In the genomic region with DNA sequence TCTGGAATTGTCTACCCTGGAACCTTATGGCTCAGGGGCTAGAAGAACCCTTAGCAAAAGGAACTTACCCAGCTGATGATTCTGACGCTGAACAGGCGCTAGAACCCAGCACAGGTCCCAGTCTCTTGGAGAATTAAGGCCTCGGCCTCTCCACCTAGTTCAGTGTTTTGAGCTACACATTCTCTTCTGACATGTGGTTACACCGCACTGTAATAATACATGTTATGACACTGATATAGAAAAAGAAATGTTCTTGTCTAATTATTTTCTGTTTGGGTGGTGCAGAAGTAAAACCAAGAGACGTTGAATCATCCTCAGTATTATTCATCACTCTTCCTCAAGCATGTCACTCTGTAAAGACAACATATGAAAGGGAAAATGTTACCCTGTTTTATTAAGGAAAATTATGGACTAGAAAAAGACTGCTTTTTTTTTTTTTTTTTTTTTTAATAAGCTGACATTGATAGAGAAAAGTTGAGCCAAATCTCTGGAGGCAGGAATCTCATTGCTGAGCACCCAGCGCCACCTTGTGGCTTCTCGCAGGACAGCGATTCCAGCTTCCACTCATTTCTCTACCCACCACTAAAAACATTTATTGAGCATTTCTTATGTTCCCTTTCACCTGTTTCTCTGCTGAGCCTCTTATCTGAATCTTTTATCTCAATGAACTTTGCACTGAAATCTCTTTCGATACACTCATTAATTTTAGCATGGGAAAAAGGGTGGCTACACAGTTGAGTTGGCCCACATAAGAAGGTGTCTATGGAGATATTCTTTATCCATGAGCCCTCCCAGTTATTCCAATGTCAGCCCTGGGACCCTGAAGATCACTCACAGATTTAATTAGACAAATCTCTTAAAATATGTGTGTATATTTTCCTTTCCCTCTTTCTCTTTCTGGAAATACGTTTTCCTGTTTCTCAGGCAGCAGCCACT, we compare ENCODE assay signal across 1 cellular context.
TF ChIP-seq lines count a peak whose summit lies in the region.

No MANE protein-coding gene starts in this region.

TF ChIP-seq in HepG2, 621 proteins besides CTCF, POLR2A, EP300 and RAD21 (continued from another document):
- TF ChIP-seq ZNF549 (CRISPR knock-in tag; IDR thresholded peaks at IDR 0.05) (no peak), MZF1 (CRISPR knock-in tag; IDR thresholded peaks at IDR 0.05; ENCODE audit: borderline replicate concordance) (no peak), NFKBIZ (CRISPR knock-in tag; IDR thresholded peaks at IDR 0.05) (no peak), TEAD3 (CRISPR knock-in tag; optimal IDR thresholded peaks at IDR 0.05; ENCODE audit: borderline replicate concordance) (no peak), ZNF30 (CRISPR knock-in tag; IDR thresholded peaks at IDR 0.05) (no peak), STAG1 (CRISPR knock-in tag; IDR thresholded peaks at IDR 0.05) (peak; percentile 81), ZNF75D (CRISPR knock-in tag; IDR thresholded peaks at IDR 0.05; ENCODE audit: borderline replicate concordance) (no peak), GATA4 (IDR thresholded peaks at IDR 0.05; ENCODE audit: borderline replicate concordance, low read depth) (no peak), NR2F6 (IDR thresholded peaks at IDR 0.05) (no peak), NR2F6 (CRISPR knock-in tag; IDR thresholded peaks at IDR 0.05) (no peak), ZNF883 (CRISPR knock-in tag; IDR thresholded peaks at IDR 0.05; ENCODE audit: not compliant biosample characterization) (no peak), SP4 (CRISPR knock-in tag; IDR thresholded peaks at IDR 0.05) (no peak)
- TF ChIP-seq, protein P1, sequence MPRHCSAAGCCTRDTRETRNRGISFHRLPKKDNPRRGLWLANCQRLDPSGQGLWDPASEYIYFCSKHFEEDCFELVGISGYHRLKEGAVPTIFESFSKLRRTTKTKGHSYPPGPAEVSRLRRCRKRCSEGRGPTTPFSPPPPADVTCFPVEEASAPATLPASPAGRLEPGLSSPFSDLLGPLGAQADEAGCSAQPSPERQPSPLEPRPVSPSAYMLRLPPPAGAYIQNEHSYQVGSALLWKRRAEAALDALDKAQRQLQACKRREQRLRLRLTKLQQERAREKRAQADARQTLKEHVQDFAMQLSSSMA (CRISPR knock-in tag; IDR thresholded peaks at IDR 0.05): no peak
- TF ChIP-seq, protein P2, sequence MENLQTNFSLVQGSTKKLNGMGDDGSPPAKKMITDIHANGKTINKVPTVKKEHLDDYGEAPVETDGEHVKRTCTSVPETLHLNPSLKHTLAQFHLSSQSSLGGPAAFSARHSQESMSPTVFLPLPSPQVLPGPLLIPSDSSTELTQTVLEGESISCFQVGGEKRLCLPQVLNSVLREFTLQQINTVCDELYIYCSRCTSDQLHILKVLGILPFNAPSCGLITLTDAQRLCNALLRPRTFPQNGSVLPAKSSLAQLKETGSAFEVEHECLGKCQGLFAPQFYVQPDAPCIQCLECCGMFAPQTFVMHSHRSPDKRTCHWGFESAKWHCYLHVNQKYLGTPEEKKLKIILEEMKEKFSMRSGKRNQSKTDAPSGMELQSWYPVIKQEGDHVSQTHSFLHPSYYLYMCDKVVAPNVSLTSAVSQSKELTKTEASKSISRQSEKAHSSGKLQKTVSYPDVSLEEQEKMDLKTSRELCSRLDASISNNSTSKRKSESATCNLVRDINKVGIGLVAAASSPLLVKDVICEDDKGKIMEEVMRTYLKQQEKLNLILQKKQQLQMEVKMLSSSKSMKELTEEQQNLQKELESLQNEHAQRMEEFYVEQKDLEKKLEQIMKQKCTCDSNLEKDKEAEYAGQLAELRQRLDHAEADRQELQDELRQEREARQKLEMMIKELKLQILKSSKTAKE (CRISPR knock-in tag; IDR thresholded peaks at IDR 0.05; ENCODE audit: borderline replicate concordance): no peak
- TF ChIP-seq, protein P3, sequence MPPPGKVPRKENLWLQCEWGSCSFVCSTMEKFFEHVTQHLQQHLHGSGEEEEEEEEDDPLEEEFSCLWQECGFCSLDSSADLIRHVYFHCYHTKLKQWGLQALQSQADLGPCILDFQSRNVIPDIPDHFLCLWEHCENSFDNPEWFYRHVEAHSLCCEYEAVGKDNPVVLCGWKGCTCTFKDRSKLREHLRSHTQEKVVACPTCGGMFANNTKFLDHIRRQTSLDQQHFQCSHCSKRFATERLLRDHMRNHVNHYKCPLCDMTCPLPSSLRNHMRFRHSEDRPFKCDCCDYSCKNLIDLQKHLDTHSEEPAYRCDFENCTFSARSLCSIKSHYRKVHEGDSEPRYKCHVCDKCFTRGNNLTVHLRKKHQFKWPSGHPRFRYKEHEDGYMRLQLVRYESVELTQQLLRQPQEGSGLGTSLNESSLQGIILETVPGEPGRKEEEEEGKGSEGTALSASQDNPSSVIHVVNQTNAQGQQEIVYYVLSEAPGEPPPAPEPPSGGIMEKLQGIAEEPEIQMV (CRISPR knock-in tag; IDR thresholded peaks at IDR 0.05; ENCODE audit: low read depth): no peak
- TF ChIP-seq, protein P4, sequence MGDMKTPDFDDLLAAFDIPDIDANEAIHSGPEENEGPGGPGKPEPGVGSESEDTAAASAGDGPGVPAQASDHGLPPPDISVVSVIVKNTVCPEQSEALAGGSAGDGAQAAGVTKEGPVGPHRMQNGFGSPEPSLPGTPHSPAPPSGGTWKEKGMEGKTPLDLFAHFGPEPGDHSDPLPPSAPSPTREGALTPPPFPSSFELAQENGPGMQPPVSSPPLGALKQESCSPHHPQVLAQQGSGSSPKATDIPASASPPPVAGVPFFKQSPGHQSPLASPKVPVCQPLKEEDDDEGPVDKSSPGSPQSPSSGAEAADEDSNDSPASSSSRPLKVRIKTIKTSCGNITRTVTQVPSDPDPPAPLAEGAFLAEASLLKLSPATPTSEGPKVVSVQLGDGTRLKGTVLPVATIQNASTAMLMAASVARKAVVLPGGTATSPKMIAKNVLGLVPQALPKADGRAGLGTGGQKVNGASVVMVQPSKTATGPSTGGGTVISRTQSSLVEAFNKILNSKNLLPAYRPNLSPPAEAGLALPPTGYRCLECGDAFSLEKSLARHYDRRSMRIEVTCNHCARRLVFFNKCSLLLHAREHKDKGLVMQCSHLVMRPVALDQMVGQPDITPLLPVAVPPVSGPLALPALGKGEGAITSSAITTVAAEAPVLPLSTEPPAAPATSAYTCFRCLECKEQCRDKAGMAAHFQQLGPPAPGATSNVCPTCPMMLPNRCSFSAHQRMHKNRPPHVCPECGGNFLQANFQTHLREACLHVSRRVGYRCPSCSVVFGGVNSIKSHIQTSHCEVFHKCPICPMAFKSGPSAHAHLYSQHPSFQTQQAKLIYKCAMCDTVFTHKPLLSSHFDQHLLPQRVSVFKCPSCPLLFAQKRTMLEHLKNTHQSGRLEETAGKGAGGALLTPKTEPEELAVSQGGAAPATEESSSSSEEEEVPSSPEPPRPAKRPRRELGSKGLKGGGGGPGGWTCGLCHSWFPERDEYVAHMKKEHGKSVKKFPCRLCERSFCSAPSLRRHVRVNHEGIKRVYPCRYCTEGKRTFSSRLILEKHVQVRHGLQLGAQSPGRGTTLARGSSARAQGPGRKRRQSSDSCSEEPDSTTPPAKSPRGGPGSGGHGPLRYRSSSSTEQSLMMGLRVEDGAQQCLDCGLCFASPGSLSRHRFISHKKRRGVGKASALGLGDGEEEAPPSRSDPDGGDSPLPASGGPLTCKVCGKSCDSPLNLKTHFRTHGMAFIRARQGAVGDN (CRISPR knock-in tag; IDR thresholded peaks at IDR 0.05): 0 out of 2 replicates have a peak, but pooled peaks have one; percentile 2
- TF ChIP-seq, protein P5, sequence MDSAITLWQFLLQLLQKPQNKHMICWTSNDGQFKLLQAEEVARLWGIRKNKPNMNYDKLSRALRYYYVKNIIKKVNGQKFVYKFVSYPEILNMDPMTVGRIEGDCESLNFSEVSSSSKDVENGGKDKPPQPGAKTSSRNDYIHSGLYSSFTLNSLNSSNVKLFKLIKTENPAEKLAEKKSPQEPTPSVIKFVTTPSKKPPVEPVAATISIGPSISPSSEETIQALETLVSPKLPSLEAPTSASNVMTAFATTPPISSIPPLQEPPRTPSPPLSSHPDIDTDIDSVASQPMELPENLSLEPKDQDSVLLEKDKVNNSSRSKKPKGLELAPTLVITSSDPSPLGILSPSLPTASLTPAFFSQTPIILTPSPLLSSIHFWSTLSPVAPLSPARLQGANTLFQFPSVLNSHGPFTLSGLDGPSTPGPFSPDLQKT (CRISPR knock-in tag; IDR thresholded peaks at IDR 0.05; ENCODE audit: borderline replicate concordance): no peak
